In the genomic region with DNA sequence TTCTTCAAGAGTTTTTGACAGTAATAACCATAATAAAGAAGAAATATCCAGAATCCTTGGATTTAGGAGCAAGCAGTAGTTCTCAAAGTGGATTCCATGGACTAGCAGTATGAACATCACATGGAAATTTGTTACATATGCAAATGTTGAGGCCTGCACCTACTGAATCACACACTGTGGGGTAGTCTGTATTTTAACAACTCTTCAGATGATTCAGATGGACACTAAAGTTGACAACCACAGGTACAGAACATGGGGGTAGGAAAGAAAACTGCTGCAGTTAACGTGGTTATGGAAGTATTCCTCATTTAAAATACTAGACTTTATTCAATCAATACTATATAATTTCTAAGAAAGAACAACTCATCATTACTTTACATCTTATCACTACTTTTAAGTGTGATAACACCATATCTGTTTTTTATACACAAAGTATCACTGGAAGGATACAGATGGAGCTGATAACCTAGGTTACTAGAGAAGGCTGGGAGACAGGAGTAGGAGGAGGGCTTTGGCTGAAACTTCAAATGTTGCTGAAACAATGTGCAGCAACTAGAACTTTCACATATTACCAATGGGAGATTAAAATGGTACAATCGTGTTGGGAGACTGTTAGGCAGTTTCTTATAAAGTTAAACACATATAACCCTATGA, we compare ENCODE assay signal across 20 cellular contexts.
"Had no signal": no experiment of that assay in that cellular context is flagged by ENCODE, and none has a peak within 500 bp of the region (broad histone marks: within the 10 kb centered on the region; RNA-seq: fewer than 3 reads in every experiment).

No MANE protein-coding gene starts in this region.

- H3K27me3 ChIP-seq: gastrocnemius medialis, heart right ventricle, ovary, right atrium auricular region, sigmoid colon, suprapubic skin, thyroid gland had no signal

- H3K36me3 ChIP-seq: gastrocnemius medialis, heart right ventricle, ovary, right atrium auricular region, sigmoid colon, suprapubic skin, thyroid gland had no signal

- H3K4me3 ChIP-seq: coronary artery, gastrocnemius medialis, heart right ventricle, ovary, right atrium auricular region, sigmoid colon, skin epidermis, suprapubic skin, thyroid gland had no signal

- FAIRE-seq: islet of Langerhans, urothelium cell line had no signal

- H3K27ac ChIP-seq: coronary artery, gastrocnemius medialis, heart right ventricle, ovary, right atrium auricular region, sigmoid colon, skin epidermis, suprapubic skin, thyroid gland had no signal

- H3K4me3 Mint-ChIP-seq: naive thymus-derived CD4-positive, alpha-beta T cell; neural crest cell; type B pancreatic cell had no signal

- DNase-seq: effector CD8-positive, alpha-beta T cell; gastrocnemius medialis; heart right ventricle; hypothalamus; kidney glomerular epithelial cell; naive thymus-derived CD4-positive, alpha-beta T cell; ovary; sigmoid colon; stimulated activated CD4-positive, alpha-beta T cell treated with anti-CD3 and anti-CD28 coated beads, Interleukin-2, amount 100 ng/mL, for 24 hours; stimulated activated CD4-positive, alpha-beta T cell treated with anti-CD3 and anti-CD28 coated beads, Interleukin-4, amount 100 ng/mL, for 4 hours; stimulated activated naive CD4-positive, alpha-beta T cell; thyroid gland had no signal

- H3K27ac Mint-ChIP-seq: naive thymus-derived CD4-positive, alpha-beta T cell; type B pancreatic cell had no signal

- H3K27me3 Mint-ChIP-seq: naive thymus-derived CD4-positive, alpha-beta T cell; type B pancreatic cell had no signal

- ATAC-seq: gastrocnemius medialis; heart right ventricle; naive thymus-derived CD4-positive, alpha-beta T cell had no signal

- H3K4me1 ChIP-seq: gastrocnemius medialis, heart right ventricle, right atrium auricular region, sigmoid colon, suprapubic skin, thyroid gland had no signal

- H3K9me3 ChIP-seq: gastrocnemius medialis, heart right ventricle, ovary, right atrium auricular region, sigmoid colon, suprapubic skin, thyroid gland had no signal
